In genomic region chr6:119249319-119249718, GRCh38 we compare ENCODE assay signal across 36 cellular contexts.
DNase-seq lines count a peak whose midpoint lies in the region; ATAC-seq, FAIRE-seq and TF ChIP-seq lines count a peak whose summit lies in the region.
"Had no signal": no experiment of that assay in that cellular context is flagged by ENCODE, and none has a peak within 500 bp of the region (broad histone marks: within the 10 kb centered on the region; RNA-seq: fewer than 3 reads in every experiment).

No MANE protein-coding gene starts in this region.

- H3K9me3 ChIP-seq in HepG2 (ENCODE audit: low read length) (no peaks in the 10 kb centered on the region), right lobe of liver (no peaks in the 10 kb centered on the region), endodermal cell (ENCODE audit: control insufficient read depth, low read length) (no peaks in the 10 kb centered on the region)
- H3K9me3 ChIP-seq: A549, BE2C, BLaER1, Caco-2 had no signal

- TF ChIP-seq CTCF in HepG2 (CRISPR knock-in tag; IDR thresholded peaks at IDR 0.05) (no peak), right lobe of liver (IDR thresholded peaks at IDR 0.05) (no peak), endodermal cell (conservative IDR thresholded peaks at IDR 0.05) (no peak)

- no peak for FAIRE-seq in HepG2 (lab: Jason Lieb, UNC)
- FAIRE-seq: A204.1, A549, D721Med had no signal

- TF ChIP-seq EP300 in HepG2 (IDR thresholded peaks at IDR 0.05; ENCODE audit: low read depth in 2 of 2, low read length in 2 of 2) (no peak), HepG2 (CRISPR knock-in tag; IDR thresholded peaks at IDR 0.05; ENCODE audit: borderline replicate concordance) (no peak)

- WGBS in HepG2 (ENCODE audit: low lambda C conversion rate): 93% methylated on average over 4 of the region's 4 CpGs
- 83% methylated on average over 2 of the region's 4 CpGs for WGBS in right lobe of liver (ENCODE audit: insufficient coverage, low coverage, low lambda C conversion rate, missing lambda C conversion rate)
- 82 to 93% methylated on average over 2 to 4 of the region's 4 CpGs for WGBS in endodermal cell (ENCODE audit: insufficient coverage in 1 of 2, insufficient read length in 1 of 2), 2 experiments

- H3K4me1 ChIP-seq in HepG2 (ENCODE audit: insufficient read depth, low read length) (peaks cover 10% of the 10 kb centered on the region; the same call in 1 of the 2 replicates), right lobe of liver (no peaks in the 10 kb centered on the region), endodermal cell (ENCODE audit: control insufficient read depth, insufficient read depth, low read length) (no peaks in the 10 kb centered on the region)
- H3K4me1 ChIP-seq: A549; BLaER1; BLaER1 treated with 17β-estradiol and CSF1 and Interleukin-3, amounts not matched to agents 10 nM and 100 nM; Caco-2 had no signal

- no peaks in the 10 kb centered on the region for H3K27me3 ChIP-seq in HepG2 (ENCODE audit: control insufficient read depth in 1 of 2, insufficient read depth in 2 of 2, low read length in 2 of 2)
- no peaks in the 10 kb centered on the region for H3K27me3 ChIP-seq in right lobe of liver
- no peaks in the 10 kb centered on the region for H3K27me3 ChIP-seq in endodermal cell (ENCODE audit: control insufficient read depth, insufficient read depth, low read length, poor library complexity, severe bottlenecking)
- H3K27me3 ChIP-seq: BE2C; BLaER1; BLaER1 treated with 17β-estradiol and CSF1 and Interleukin-3, amounts not matched to agents 10 nM and 100 nM had no signal

- H4K20me1 ChIP-seq in HepG2 (ENCODE audit: insufficient read depth, low read length): no peaks in the 10 kb centered on the region
- H4K20me1 ChIP-seq: BLaER1; BLaER1 treated with 17β-estradiol and CSF1 and Interleukin-3, amounts not matched to agents 10 nM and 100 nM had no signal

- H3K4me3 ChIP-seq in HepG2 (replicated peaks in 1 of 3; ENCODE audit: insufficient read depth in 1 of 3, low read depth in 2 of 3, low read length in 3 of 3): no peak overlapping the region
- H3K4me3 ChIP-seq in right lobe of liver: no peak overlapping the region
- no peak overlapping the region for H3K4me3 ChIP-seq in endodermal cell (ENCODE audit: low read length)
- H3K4me3 ChIP-seq: A549; BLaER1; BLaER1 treated with 17β-estradiol and CSF1 and Interleukin-3, amounts not matched to agents 10 nM and 100 nM had no signal

- no peaks in the 10 kb centered on the region for H3K27me3 Mint-ChIP-seq in endodermal cell (ENCODE audit: insufficient read depth)
- H3K27me3 Mint-ChIP-seq: B cell; CD4-positive, alpha-beta memory T cell; CD4-positive, alpha-beta T cell; CD4-positive, CD25-positive, alpha-beta regulatory T cell; CD8-positive, alpha-beta memory T cell had no signal

- H3K4me3 Mint-ChIP-seq in endodermal cell: no peak overlapping the region
- H3K4me3 Mint-ChIP-seq: B cell; CD14-positive monocyte; CD4-positive, alpha-beta memory T cell; CD4-positive, alpha-beta T cell; CD4-positive, CD25-positive, alpha-beta regulatory T cell; CD8-positive, alpha-beta memory T cell; CD8-positive, alpha-beta T cell had no signal

- H3K79me2 ChIP-seq in HepG2 (ENCODE audit: insufficient read depth, low read length): peaks cover 41% of the 10 kb centered on the region

- BruUV-seq in HepG2 (replicated peaks; lab: Mats Ljungman, UMichigan): no TSS peak

- DNase-seq in DMS 273 (lab: John Stamatoyannopoulos, UW; ENCODE audit: unreplicated experiment) (peak; percentile 21), DMS 273 treated with DMSO at 0.1 percent for 48 hours (lab: John Stamatoyannopoulos, UW) (no peak), HepG2 (ENCODE audit: low spot score) (no peak), right lobe of liver (no peak), NCI-H69 (lab: John Stamatoyannopoulos, UW) (peak; percentile 21), endodermal cell (no peak), NCI-H1417 (lab: John Stamatoyannopoulos, UW) (no peak)
- DNase-seq: 8988T; ACHN; AML-193; BE2C; C1 segment of cervical spinal cord; Caco-2; Calu3; CD4-positive, alpha-beta memory T cell; CD4-positive, alpha-beta T cell; CD4-positive, CD25-positive, alpha-beta regulatory T cell; CD8-positive, alpha-beta memory T cell; CD8-positive, alpha-beta T cell; COR-L47; DMS153; DMS53; DMS79; DMS79 treated with DMSO at 0.1 percent for 48 hours; DND-41; EL had no signal

- TF ChIP-seq POLR2A in HepG2 (IDR thresholded peaks at IDR 0.05; ENCODE audit: insufficient read depth in 1 of 2, low read depth in 2 of 2, low read length in 2 of 2): no peak
- TF ChIP-seq POLR2A in right lobe of liver (IDR thresholded peaks at IDR 0.05): no peak

- no peaks in the 10 kb centered on the region for H3K9me3 Mint-ChIP-seq in endodermal cell
- H3K9me3 Mint-ChIP-seq: CD4-positive, alpha-beta T cell; CD8-positive, alpha-beta memory T cell; CD8-positive, alpha-beta T cell had no signal

- H3K27ac ChIP-seq in HepG2 (ENCODE audit: extremely low read length, insufficient read depth, low read length) (no peak overlapping the region), right lobe of liver (no peak overlapping the region), endodermal cell (ENCODE audit: low read depth, low read length) (no peak overlapping the region)
- H3K27ac ChIP-seq: 22Rv1; A549; BLaER1; BLaER1 treated with 17β-estradiol and CSF1 and Interleukin-3, amounts not matched to agents 10 nM and 100 nM; C4-2B had no signal

- no peak overlapping the region for H3K4me2 ChIP-seq in HepG2 (ENCODE audit: low read depth, low read length)
- H3K4me2 ChIP-seq: A549; BLaER1; BLaER1 treated with 17β-estradiol and CSF1 and Interleukin-3, amounts not matched to agents 10 nM and 100 nM had no signal

- H2AFZ ChIP-seq in HepG2 (ENCODE audit: low read length): no peak overlapping the region

- no peaks in the 10 kb centered on the region for H3K4me1 Mint-ChIP-seq in endodermal cell
- H3K4me1 Mint-ChIP-seq: B cell, CD14-positive monocyte had no signal

- H3K9ac ChIP-seq in HepG2 (ENCODE audit: insufficient read depth, low read depth, low read length) (no peak overlapping the region), endodermal cell (ENCODE audit: extremely low read depth, low read length, poor library complexity, severe bottlenecking) (no peak overlapping the region)
- H3K9ac ChIP-seq: BLaER1; BLaER1 treated with 17β-estradiol and CSF1 and Interleukin-3, amounts not matched to agents 10 nM and 100 nM had no signal

- CTCF ChIA-PET in HepG2 (lab: Yijun Ruan, JAX; ENCODE audit: low intra/inter-chr PET ratio, low total read pairs): no interaction called here

- H3K36me3 ChIP-seq in HepG2 (replicated peaks in 1 of 2; ENCODE audit: control insufficient read depth in 1 of 2, insufficient read depth in 2 of 2, low read length in 2 of 2): peaks cover 35 to 93% of the 10 kb centered on the region in 2 experiments
- H3K36me3 ChIP-seq in right lobe of liver: peaks cover 0 to 14% (median 0%) of the 10 kb centered on the region in 4 donors
- peaks cover 34% of the 10 kb centered on the region for H3K36me3 ChIP-seq in endodermal cell (ENCODE audit: control insufficient read depth, insufficient read depth, low read length)
- H3K36me3 ChIP-seq: BLaER1 had no signal

- ATAC-seq in HepG2: peak; percentile 10; the same call in 2 of the 3 replicates
- no peak for ATAC-seq in right lobe of liver
- no peak for ATAC-seq in GM18861 (IDR thresholded peaks at IDR 0.05; ENCODE audit: unreplicated experiment)
- ATAC-seq: A549; CD8-positive, alpha-beta T cell had no signal

- H3K36me3 Mint-ChIP-seq in endodermal cell (ENCODE audit: low read depth): peaks cover 30% of the 10 kb centered on the region

- POLR2A ChIA-PET in HepG2 (lab: Yijun Ruan, JAX): no interaction called here

- intact Hi-C loops in HepG2 (cut with micrococcal nuclease; ENCODE audit: unreplicated experiment): no loop called here
- intact Hi-C loops in right lobe of liver (cut with DNase I): no loop called here

- in situ Hi-C loops in HepG2 (cut with HindIII; ENCODE audit: extremely low pct_ligation_motif_present, low pct_unique_long_range_greater_than_20kb): no loop called here

- TF ChIP-seq RAD21 in HepG2 (CRISPR knock-in tag; IDR thresholded peaks at IDR 0.05): no peak

- peak overlapping the region; percentile 57 for H3K27ac Mint-ChIP-seq in endodermal cell
- H3K27ac Mint-ChIP-seq: B cell; CD14-positive monocyte; CD4-positive, alpha-beta memory T cell; CD4-positive, alpha-beta T cell; CD4-positive, CD25-positive, alpha-beta regulatory T cell; CD8-positive, alpha-beta T cell had no signal

TF ChIP-seq in HepG2, 621 proteins besides CTCF, POLR2A, EP300 and RAD21:
- no peak for TF ChIP-seq PAXIP1 (CRISPR knock-in tag; conservative IDR thresholded peaks at IDR 0.05)
- 0 out of 2 replicates have a peak, but pooled peaks have one; percentile 46 for TF ChIP-seq PAF1 (CRISPR knock-in tag; IDR thresholded peaks at IDR 0.05)
- 0 out of 2 replicates have a peak, but pooled peaks have one; percentile 8 for TF ChIP-seq POLR2AphosphoS5 (IDR thresholded peaks at IDR 0.05; ENCODE audit: low read depth, low read length)
- no peak for TF ChIP-seq ZNF329 (CRISPR knock-in tag; IDR thresholded peaks at IDR 0.05; ENCODE audit: low read depth)
- TF ChIP-seq POGZ (CRISPR knock-in tag; IDR thresholded peaks at IDR 0.05): peak; percentile 33; the same call in 1 of the 2 replicates
- no peak for TF ChIP-seq TSC22D2 (CRISPR knock-in tag; IDR thresholded peaks at IDR 0.05; ENCODE audit: borderline replicate concordance)
- TF ChIP-seq RBM22 (optimal IDR thresholded peaks at IDR 0.05; ENCODE audit: low read length): peak; percentile 94

Comparison
In these comparisons a context has a peak if more than half of its experiments do, and no peak if none do; other contexts are left out.
1. DNase-seq: peak in DMS 273 (single experiment) and NCI-H69 (single experiment); none in DMS 273 treated with DMSO at 0.1 percent for 48 hours (single experiment), HepG2 (single experiment), right lobe of liver (0 of 3), endodermal cell (single experiment) and NCI-H1417 (0 of 3).